Comparison of ENCODE assay signal across 21 cellular contexts in genomic region chr22:23261900-23262450, GRCh38.
A peak's percentile ranks its signal among the peaks of the same experiment; 100 is the strongest.
DNase-seq lines count a peak whose midpoint lies in the region; TF ChIP-seq lines count a peak whose summit lies in the region.
"Had no signal": no experiment of that assay in that cellular context is flagged by ENCODE, and none has a peak within 500 bp of the region (broad histone marks: within the 10 kb centered on the region; RNA-seq: fewer than 3 reads in every experiment).

No MANE protein-coding gene starts in this region.

- no peak overlapping the region for H2BK120ac ChIP-seq in trophoblast cell (ENCODE audit: insufficient read depth, low read length, poor library complexity)

- no peak overlapping the region for H3K4ac ChIP-seq in trophoblast cell (ENCODE audit: low read depth, low read length)

- H3K27ac Mint-ChIP-seq in endodermal cell, result no peak overlapping the region
- H3K27ac Mint-ChIP-seq: B cell had no signal

- no peak overlapping the region for H2AK5ac ChIP-seq in trophoblast cell (ENCODE audit: low read length)

- H2BK5ac ChIP-seq in trophoblast cell (ENCODE audit: low read depth, low read length, poor library complexity), result no peak overlapping the region

- peaks cover 24% of the 10 kb centered on the region for H3K4me1 Mint-ChIP-seq in endodermal cell

- H3K4me2 ChIP-seq in BLaER1 (peak overlapping the region; percentile 78), OCI-LY1 (ENCODE audit: low read length) (peak overlapping the region; percentile 76), trophoblast cell (ENCODE audit: low read length) (no peak overlapping the region)

- no peaks in the 10 kb centered on the region for H3K27me3 ChIP-seq in BLaER1
- no peaks in the 10 kb centered on the region for H3K27me3 ChIP-seq in OCI-LY1 (ENCODE audit: insufficient read depth, low read length)
- H3K27me3 ChIP-seq in endodermal cell (ENCODE audit: control insufficient read depth, insufficient read depth, low read length, poor library complexity, severe bottlenecking), result no peaks in the 10 kb centered on the region
- no peaks in the 10 kb centered on the region for H3K27me3 ChIP-seq in trophoblast cell (ENCODE audit: insufficient read depth, low read length)

- peak overlapping the region; percentile 17 for H3K18ac ChIP-seq in trophoblast cell (ENCODE audit: low read length)

- H3K36me3 ChIP-seq in BLaER1 (peaks cover 99% of the 10 kb centered on the region), OCI-LY1 (ENCODE audit: insufficient read depth, low read length) (peaks cover 76% of the 10 kb centered on the region), endodermal cell (ENCODE audit: control insufficient read depth, insufficient read depth, low read length) (peaks cover 77% of the 10 kb centered on the region), trophoblast cell (ENCODE audit: control insufficient read depth in 1 of 2, insufficient read depth in 2 of 2, low read length in 2 of 2) (peaks cover 62 to 71% of the 10 kb centered on the region in 2 experiments)

- no peak overlapping the region for H2BK12ac ChIP-seq in trophoblast cell (ENCODE audit: low read length)

- H3K79me1 ChIP-seq in trophoblast cell (ENCODE audit: low read length), result no peaks in the 10 kb centered on the region

- DNase-seq in endodermal cell, result peak; percentile 80
- DNase-seq in trophoblast cell, result no peak
- no peak for DNase-seq in NCI-H1436 (lab: John Stamatoyannopoulos, UW)
- no peak for DNase-seq in activated CD4-positive, CD25-positive, alpha-beta regulatory T cell (lab: John Stamatoyannopoulos, UW)
- DNase-seq in NCI-H1417 treated with DMSO at 0.1 percent for 48 hours (lab: John Stamatoyannopoulos, UW), result no peak
- DNase-seq: Calu3, DMS79 treated with DMSO at 0.1 percent for 48 hours, Kasumi-1, NCI-H1092 treated with DMSO at 0.1 percent for 48 hours, NCI-H146, NCI-H1930, NCI-H446, NCI-H524 treated with DMSO at 0.1 percent for 48 hours, NCI-H82, SIG-M5 had no signal

- H3K27ac ChIP-seq in BLaER1 (peak overlapping the region; percentile 66), OCI-LY1 (ENCODE audit: low read depth, low read length, poor library complexity, severe bottlenecking) (peak overlapping the region; percentile 98), endodermal cell (ENCODE audit: low read depth, low read length) (peak overlapping the region; percentile 32), trophoblast cell (ENCODE audit: low read depth, low read length) (no peak overlapping the region)
- H3K27ac ChIP-seq: 22Rv1, HL-60, SK-N-MC had no signal

- H3K4me3 ChIP-seq in BLaER1, result 0 out of 2 replicates have a peak overlapping the region, but pooled peaks have one; percentile 1
- H3K4me3 ChIP-seq in OCI-LY1 (ENCODE audit: low read depth, low read length, poor library complexity, severe bottlenecking), result peak overlapping the region; percentile 50
- H3K4me3 ChIP-seq in endodermal cell (ENCODE audit: low read length), result no peak overlapping the region
- no peak overlapping the region for H3K4me3 ChIP-seq in trophoblast cell (ENCODE audit: low read depth, low read length)
- H3K4me3 ChIP-seq: SK-N-MC had no signal

- H3K14ac ChIP-seq in trophoblast cell (ENCODE audit: low read length), result no peak overlapping the region

- H3F3A ChIP-seq in OCI-LY1 (ENCODE audit: insufficient read depth, low read length), result peaks cover 13% of the 10 kb centered on the region; the same call in 1 of the 2 replicates

- peaks cover 100% of the 10 kb centered on the region for H3K4me1 ChIP-seq in BLaER1
- H3K4me1 ChIP-seq in OCI-LY1 (ENCODE audit: insufficient read depth, low read length, severe bottlenecking), result peaks cover 68% of the 10 kb centered on the region
- H3K4me1 ChIP-seq in endodermal cell (ENCODE audit: control insufficient read depth, insufficient read depth, low read length), result no peaks in the 10 kb centered on the region
- no peaks in the 10 kb centered on the region for H3K4me1 ChIP-seq in trophoblast cell (ENCODE audit: control insufficient read depth in 1 of 2, insufficient read depth in 2 of 2, low read length in 2 of 2)

- H3K27me3 Mint-ChIP-seq in endodermal cell (ENCODE audit: insufficient read depth), result no peaks in the 10 kb centered on the region
- H3K27me3 Mint-ChIP-seq: B cell had no signal

- H3K9me3 ChIP-seq in BLaER1, result no peaks in the 10 kb centered on the region
- H3K9me3 ChIP-seq in OCI-LY1 (ENCODE audit: low read length), result no peaks in the 10 kb centered on the region
- H3K9me3 ChIP-seq in endodermal cell (ENCODE audit: control insufficient read depth, low read length), result no peaks in the 10 kb centered on the region
- H3K9me3 ChIP-seq in trophoblast cell (ENCODE audit: insufficient read depth, low read depth, low read length), result no peaks in the 10 kb centered on the region

- H2AFZ ChIP-seq in OCI-LY1 (ENCODE audit: low read length), result no peak overlapping the region
- H2AFZ ChIP-seq in trophoblast cell (ENCODE audit: insufficient read depth, low read length, poor library complexity), result no peak overlapping the region

- no peak overlapping the region for H4K91ac ChIP-seq in trophoblast cell (ENCODE audit: low read depth, low read length)

- TF ChIP-seq CTCF in OCI-LY1 (IDR thresholded peaks at IDR 0.05; ENCODE audit: low read length) (no peak), endodermal cell (conservative IDR thresholded peaks at IDR 0.05) (no peak)

- no peak overlapping the region for H3K23ac ChIP-seq in trophoblast cell (ENCODE audit: low read length)

- H3K4me3 Mint-ChIP-seq in endodermal cell, result no peak overlapping the region
- H3K4me3 Mint-ChIP-seq: B cell had no signal

- H3K36me3 Mint-ChIP-seq in endodermal cell (ENCODE audit: low read depth), result peaks cover 53% of the 10 kb centered on the region

- WGBS in endodermal cell (ENCODE audit: insufficient coverage in 1 of 2, insufficient read length in 1 of 2), 2 experiments, result 82 to 93% methylated on average over 7 to 10 of the region's 10 CpGs
- no CpG with 5 or more reads among the region's 10 CpGs for WGBS in trophoblast cell (ENCODE audit: extremely low coverage, insufficient coverage, insufficient read length)

- H3K9me2 ChIP-seq in OCI-LY1 (ENCODE audit: low read depth, low read length), result no peaks in the 10 kb centered on the region

- H4K12ac ChIP-seq in trophoblast cell (ENCODE audit: low read depth, low read length), result no peak overlapping the region

- H4K20me1 ChIP-seq in BLaER1, result peaks cover 100% of the 10 kb centered on the region
- H4K20me1 ChIP-seq in OCI-LY1 (ENCODE audit: insufficient read depth, low read length), result no peaks in the 10 kb centered on the region

- H3K79me2 ChIP-seq in OCI-LY1 (ENCODE audit: insufficient read depth, low read length) (0 out of 2 replicates have a peak, but pooled peaks cover 4% of the 10 kb centered on the region), trophoblast cell (ENCODE audit: control insufficient read depth, insufficient read depth, low read length, poor library complexity) (no peaks in the 10 kb centered on the region)

- H3K9ac ChIP-seq in BLaER1, result peak overlapping the region; percentile 51
- peak overlapping the region; percentile 73 for H3K9ac ChIP-seq in OCI-LY1 (ENCODE audit: low read length)
- H3K9ac ChIP-seq in endodermal cell (ENCODE audit: extremely low read depth, low read length, poor library complexity, severe bottlenecking), result no peak overlapping the region
- H3K9ac ChIP-seq in trophoblast cell (ENCODE audit: low read length), result no peak overlapping the region

- H3K9me3 Mint-ChIP-seq in endodermal cell, result no peaks in the 10 kb centered on the region

- H4K8ac ChIP-seq in trophoblast cell (ENCODE audit: low read depth, low read length), result no peak overlapping the region

Comparison
In these comparisons a context has a peak if more than half of its experiments do, and no peak if none do; other contexts are left out.
1. H3K4me3 ChIP-seq: peak in BLaER1 (single experiment) and OCI-LY1 (single experiment); none in endodermal cell (single experiment) and trophoblast cell (single experiment).
2. H3K9ac ChIP-seq: peak in BLaER1 (single experiment) and OCI-LY1 (single experiment); none in endodermal cell (single experiment) and trophoblast cell (single experiment).